In the genomic region with DNA sequence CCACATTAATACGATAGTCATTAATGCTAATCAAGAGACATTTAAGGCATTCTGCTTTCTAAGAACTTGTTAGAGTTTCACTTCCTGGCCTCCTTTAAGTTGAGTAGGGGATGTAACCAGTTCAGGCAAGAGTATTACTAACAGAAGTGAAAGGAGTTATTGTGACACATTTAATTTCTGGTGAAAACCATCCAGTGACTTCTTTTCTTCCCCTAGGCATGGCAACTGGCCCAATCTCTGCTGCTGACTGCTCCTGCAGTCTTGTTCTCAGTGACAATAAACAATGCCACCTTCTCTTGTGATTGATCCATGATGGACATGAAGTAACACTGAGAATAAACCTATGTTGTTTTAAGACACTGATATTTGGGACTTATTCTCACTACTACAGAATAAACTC, we compare ENCODE assay signal across 26 cellular contexts.
"Had no signal": no experiment of that assay in that cellular context is flagged by ENCODE, and none has a peak within 500 bp of the region (broad histone marks: within the 10 kb centered on the region; RNA-seq: fewer than 3 reads in every experiment).

No MANE protein-coding gene starts in this region.

- H3K4me3 ChIP-seq: esophagus muscularis mucosa, heart right ventricle, left lung, neural progenitor cell, prostate gland, right atrium auricular region, smooth muscle cell, suprapubic skin, transverse colon, vagina had no signal

- H2AFZ ChIP-seq: neural progenitor cell had no signal

- H3K9me3 ChIP-seq: esophagus muscularis mucosa, prostate gland, right atrium auricular region, suprapubic skin, transverse colon, vagina had no signal

- ATAC-seq: foreskin keratinocyte; heart right ventricle; left cardiac atrium; left lung; naive thymus-derived CD4-positive, alpha-beta T cell; sciatic nerve; stimulated activated naive CD8-positive, alpha-beta T cell treated with anti-CD3 and anti-CD28 coated beads, Interleukin-15, amount 100 ng/mL, for 72 hours had no signal

- H3K27ac ChIP-seq: esophagus muscularis mucosa, foreskin keratinocyte, heart right ventricle, left lung, neural progenitor cell, prostate gland, right atrium auricular region, suprapubic skin, transverse colon, vagina had no signal

- H3K4me2 ChIP-seq: neural progenitor cell, smooth muscle cell had no signal

- H3K27me3 ChIP-seq: esophagus muscularis mucosa, foreskin keratinocyte, heart right ventricle, left lung, neural progenitor cell, right atrium auricular region, suprapubic skin, transverse colon, vagina had no signal

- DNase-seq: dermis blood vessel endothelial cell; effector memory CD4-positive, alpha-beta T cell; glutamatergic neuron; heart right ventricle; hippocampal formation; left cardiac atrium; mesendoderm; midbrain; naive thymus-derived CD4-positive, alpha-beta T cell; stimulated activated CD4-positive, alpha-beta T cell treated with anti-CD3 and anti-CD28 coated beads, Interleukin-12 subunit alpha, Interleukin-12 subunit beta, amount 100 ng/mL, for 4 hours; stimulated activated CD4-positive, alpha-beta T cell treated with anti-CD3 and anti-CD28 coated beads, Interleukin-1b, Interleukin-23, amount 100 ng/mL, for 48 hours; stimulated activated CD4-positive, alpha-beta T cell treated with anti-CD3 and anti-CD28 coated beads, Interleukin-4, amount 100 ng/mL, for 1 hour; stimulated activated CD8-positive, alpha-beta memory T cell treated with anti-CD3 and anti-CD28 coated beads, Interleukin-4, amount 100 ng/mL, for 48 hours; stimulated activated naive CD4-positive, alpha-beta T cell; stimulated activated naive CD8-positive, alpha-beta T cell treated with anti-CD3 and anti-CD28 coated beads, Interleukin-15, amount 100 ng/mL, for 72 hours; transverse colon had no signal

- H3K9ac ChIP-seq: neural progenitor cell had no signal

- H3K36me3 ChIP-seq: esophagus muscularis mucosa, heart right ventricle, left lung, neural progenitor cell, prostate gland, right atrium auricular region, suprapubic skin, transverse colon, vagina had no signal

- H3K4me1 ChIP-seq: esophagus muscularis mucosa, foreskin keratinocyte, heart right ventricle, left lung, neural progenitor cell, prostate gland, right atrium auricular region, suprapubic skin, transverse colon, vagina had no signal
